Comparison of ENCODE assay signal across 19 cellular contexts in the genomic region with DNA sequence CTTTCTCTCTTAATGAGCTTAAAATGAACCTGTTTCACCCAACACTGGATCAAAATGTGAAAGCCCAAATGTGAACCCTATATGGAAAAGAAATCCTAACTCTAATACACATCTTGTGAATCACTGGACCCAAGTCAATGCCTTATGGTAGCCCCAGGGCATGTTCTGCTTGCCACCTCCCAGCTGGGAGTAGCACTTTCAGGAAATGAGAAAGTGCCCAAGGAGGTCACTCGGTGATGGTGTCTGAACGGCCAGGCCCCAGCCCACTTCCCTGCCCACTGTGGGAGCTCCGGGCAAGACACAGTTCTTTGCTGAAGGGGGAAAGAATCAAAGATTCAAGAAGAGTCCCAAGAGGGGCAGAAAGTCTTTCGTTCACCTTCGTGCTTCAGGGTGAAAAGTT. TPM values are rescaled to one million over a fixed set of nuclear protein-coding genes. Genes with fewer than 3 reads are reported as not detected.
DNase-seq lines count a peak whose midpoint lies in the region; TF ChIP-seq lines count a peak whose summit lies in the region.
"Had no signal": no experiment of that assay in that cellular context is flagged by ENCODE, and none has a peak within 500 bp of the region (broad histone marks: within the 10 kb centered on the region; RNA-seq: fewer than 3 reads in every experiment).

No MANE protein-coding gene starts in this region.

- H3K27me3 Mint-ChIP-seq in neural crest cell (ENCODE audit: low read depth), result no peaks in the 10 kb centered on the region
- H3K27me3 Mint-ChIP-seq: CD4-positive, alpha-beta memory T cell had no signal

- no peaks in the 10 kb centered on the region for H3K9me2 ChIP-seq in PC-9 (ENCODE audit: insufficient read depth)

- no peaks in the 10 kb centered on the region for H3K9me3 ChIP-seq in mammary epithelial cell (replicated peaks; ENCODE audit: insufficient read depth, low read length)
- H3K9me3 ChIP-seq in PC-9 (ENCODE audit: insufficient read depth, low read depth), result no peaks in the 10 kb centered on the region
- H3K9me3 ChIP-seq: A549, BLaER1, Caco-2, SJCRH30 had no signal

- intact Hi-C loops in mammary epithelial cell (cut with micrococcal nuclease) (loop anchor here (10.0 kb wide), 1 partner anchor 571 kb away; no protein-coding TSS in a partner anchor), PC-9 (cut with micrococcal nuclease; ENCODE audit: unreplicated experiment) (no loop called here)

- H3K79me2 ChIP-seq in mammary epithelial cell (ENCODE audit: insufficient read depth, low read length) (no peaks in the 10 kb centered on the region), PC-9 (ENCODE audit: low read depth) (no peaks in the 10 kb centered on the region)

- BruUV-seq in mammary epithelial cell (replicated peaks; lab: Mats Ljungman, UMichigan) (no TSS peak), PC-9 (replicated peaks; lab: Mats Ljungman, UMichigan) (no TSS peak)

- 64% methylated on average over 5 of the region's 5 CpGs for WGBS in mammary epithelial cell (ENCODE audit: low coverage, missing lambda C conversion rate)

- H3K27ac ChIP-seq in mammary epithelial cell (ENCODE audit: insufficient read depth, low read depth, low read length) (no peak overlapping the region), PC-9 (no peak overlapping the region)
- H3K27ac ChIP-seq: A549, BLaER1, SJCRH30 had no signal

- CTCF ChIA-PET in BJ (lab: Yijun Ruan, JAX), result interaction anchor here (1.4 kb wide), 1 partner anchor 13 kb away, joined by 7 read pairs; no protein-coding TSS in a partner anchor
- CTCF ChIA-PET in mammary epithelial cell (lab: Charles Lee; ENCODE audit: low non-redundant PET), result no interaction called here
- CTCF ChIA-PET in PC-9 (lab: Charles Lee), result no interaction called here

- in situ Hi-C loops in mammary epithelial cell (cut with MboI; ENCODE audit: low sequenced_read_pairs in 2 of 2), result no loop called here

- no peaks in the 10 kb centered on the region for H3K4me1 Mint-ChIP-seq in neural crest cell
- H3K4me1 Mint-ChIP-seq: CD4-positive, alpha-beta memory T cell had no signal

- H4K20me1 ChIP-seq in mammary epithelial cell (ENCODE audit: insufficient read depth, low read length) (no peaks in the 10 kb centered on the region), PC-9 (ENCODE audit: insufficient read depth) (no peaks in the 10 kb centered on the region)
- H4K20me1 ChIP-seq: BLaER1 had no signal

- H3K4me3 ChIP-seq in BJ (ENCODE audit: low read depth, low read length) (no peak overlapping the region), mammary epithelial cell (replicated peaks in 1 of 3; ENCODE audit: insufficient read depth in 1 of 3, low read depth in 2 of 3, low read length in 3 of 3) (no peak overlapping the region), PC-9 (no peak overlapping the region)
- H3K4me3 ChIP-seq: A549, BLaER1, SJCRH30 had no signal

- POLR2A ChIA-PET in BJ (lab: Charles Lee), result no interaction called here
- POLR2A ChIA-PET in PC-9 (lab: Charles Lee; ENCODE audit: unreplicated experiment), result no interaction called here

- peaks cover 22% of the 10 kb centered on the region for H3K4me1 ChIP-seq in mammary epithelial cell (ENCODE audit: insufficient read depth, low read length)
- H3K4me1 ChIP-seq in PC-9 (replicated peaks; ENCODE audit: insufficient read depth), result no peaks in the 10 kb centered on the region
- H3K4me1 ChIP-seq: A549, BLaER1, Caco-2, SJCRH30 had no signal

- dilution Hi-C loops in mammary epithelial cell (cut with HindIII; ENCODE audit: low sequenced_read_pairs), result no loop called here

- H3K27ac Mint-ChIP-seq in neural crest cell (ENCODE audit: unreplicated experiment), result peak overlapping the region; percentile 43

- no peak for TF ChIP-seq CTCF in BJ (IDR thresholded peaks at IDR 0.05; ENCODE audit: insufficient read depth, low read depth, low read length)
- no peak for TF ChIP-seq CTCF in mammary epithelial cell (conservative IDR thresholded peaks at IDR 0.05 in 1 of 2, IDR thresholded peaks at IDR 0.05 in 1 of 2; ENCODE audit: extremely low read depth in 1 of 2, insufficient read depth in 1 of 2, low read depth in 1 of 2, low read length in 2 of 2)
- no peak for TF ChIP-seq CTCF in neural crest cell (conservative IDR thresholded peaks at IDR 0.05)
- no peak for TF ChIP-seq CTCF in PC-9 (conservative IDR thresholded peaks at IDR 0.05)

- H3K27me3 ChIP-seq in BJ (ENCODE audit: control insufficient read depth, insufficient read depth, low read length) (no peaks in the 10 kb centered on the region), mammary epithelial cell (ENCODE audit: insufficient read depth, low read length) (no peaks in the 10 kb centered on the region), PC-9 (ENCODE audit: insufficient read depth, low read depth) (no peaks in the 10 kb centered on the region)
- H3K27me3 ChIP-seq: BLaER1, SJCRH30 had no signal

- H2AFZ ChIP-seq in mammary epithelial cell (ENCODE audit: low read depth, low read length) (no peak overlapping the region), PC-9 (no peak overlapping the region)

- H3K4me3 Mint-ChIP-seq in neural crest cell, result no peak overlapping the region
- H3K4me3 Mint-ChIP-seq: CD4-positive, alpha-beta memory T cell had no signal

- H3K9me3 Mint-ChIP-seq in neural crest cell, result no peaks in the 10 kb centered on the region
- H3K9me3 Mint-ChIP-seq: CD4-positive, alpha-beta memory T cell had no signal

- H3K36me3 ChIP-seq in BJ (ENCODE audit: control insufficient read depth, insufficient read depth, low read length) (peaks cover 50% of the 10 kb centered on the region), mammary epithelial cell (ENCODE audit: insufficient read depth, low read length) (peaks cover 31% of the 10 kb centered on the region), PC-9 (ENCODE audit: low read depth) (peaks cover 40% of the 10 kb centered on the region; the same call in 1 of the 2 replicates)

- H3K4me2 ChIP-seq in mammary epithelial cell (ENCODE audit: insufficient read depth, low read depth, low read length) (no peak overlapping the region), PC-9 (no peak overlapping the region)
- H3K4me2 ChIP-seq: A549, BLaER1 had no signal

- no peak overlapping the region for H3K9ac ChIP-seq in mammary epithelial cell (ENCODE audit: insufficient read depth, low read length)
- H3K9ac ChIP-seq: BLaER1 had no signal

- H3F3A ChIP-seq in PC-9 (ENCODE audit: insufficient read depth, low read depth), result no peaks in the 10 kb centered on the region

- peaks cover 21% of the 10 kb centered on the region for H3K36me3 Mint-ChIP-seq in neural crest cell (ENCODE audit: low read depth)

- DNase-seq in BJ (ENCODE audit: low read depth), result peak; percentile 4
- peak; percentile 72 for DNase-seq in ELR (ENCODE audit: low read depth)
- peak; percentile 54 for DNase-seq in mammary epithelial cell
- DNase-seq in neural crest cell (ENCODE audit: low read depth, low spot score), result no peak
- no peak for DNase-seq in PC-9
- no peak for DNase-seq in AG08396 (ENCODE audit: low spot score)
- DNase-seq in SW 1271 (lab: John Stamatoyannopoulos, UW), result no peak
- DNase-seq: Caco-2; CD4-positive, alpha-beta memory T cell; DMS 273 treated with DMSO at 0.1 percent for 48 hours; GF-D8; H7; NCI-H1092; NCI-H1436; NCI-H1930; NCI-H69; SJCRH30 had no signal

RNA-seq across cellular contexts. Expression of a gene that starts 46.1 kb away (rescaled TPM):
- 22.8 and 35.8 TPM in 2 replicates for polyA plus RNA-seq in BJ (2011; rRNA removed)
- polyA minus RNA-seq in BJ (2011; rRNA and poly(A)+ RNA removed), result 59.6 and 72.5 TPM in 2 replicates
- total RNA-seq in mammary epithelial cell, result 10 to 100 TPM; 75.8 to 78.3 TPM
- 30.8 TPM for polyA plus RNA-seq in mammary epithelial cell
- 116 TPM for polyA minus RNA-seq in mammary epithelial cell
- total RNA-seq in neural crest cell, result 123 and 125 TPM in 2 replicates
- 118 and 142 TPM in 2 replicates for total RNA-seq in PC-9 (2021)

RNA-seq across cellular contexts. Expression of a gene that starts 46.3 kb away (rescaled TPM):
- polyA plus RNA-seq in BJ (2011; rRNA removed) (16.9 and 18.8 TPM in 2 replicates), mammary epithelial cell (13.7 TPM)
- polyA minus RNA-seq in BJ (2011; rRNA and poly(A)+ RNA removed), result 21.1 and 24.8 TPM in 2 replicates
- total RNA-seq in mammary epithelial cell (10 to 100 TPM; 22.6 to 31.2 TPM), neural crest cell (24.3 and 27.6 TPM in 2 replicates), PC-9 (2021) (60.9 and 64.8 TPM in 2 replicates)
- 74.2 TPM for polyA minus RNA-seq in mammary epithelial cell

Comparison
In these comparisons a context has a peak if more than half of its experiments do, and no peak if none do; other contexts are left out.
1. DNase-seq: peak in BJ (single experiment), ELR (single experiment) and mammary epithelial cell (single experiment); none in neural crest cell (single experiment), PC-9 (0 of 2), AG08396 (single experiment) and SW 1271 (0 of 2).